In genomic region chr10:128105383-128105782, GRCh38 we compare ENCODE assay signal across 15 cellular contexts. TPM values are rescaled to one million over a fixed set of nuclear protein-coding genes. Genes with fewer than 3 reads are reported as not detected.
DNase-seq lines count a peak whose midpoint lies in the region; ATAC-seq, FAIRE-seq and TF ChIP-seq lines count a peak whose summit lies in the region.
"Had no signal": no experiment of that assay in that cellular context is flagged by ENCODE, and none has a peak within 500 bp of the region (broad histone marks: within the 10 kb centered on the region; RNA-seq: fewer than 3 reads in every experiment).

No MANE protein-coding gene starts in this region.

- no peak overlapping the region for H3K9ac ChIP-seq in K562 (ENCODE audit: insufficient read depth in 1 of 2, low read depth in 2 of 2, low read length in 2 of 2)
- H3K9ac ChIP-seq: BLaER1 treated with 17β-estradiol and CSF1 and Interleukin-3, amounts not matched to agents 10 nM and 100 nM; KMS-11 had no signal

- no peak overlapping the region for H2AFZ ChIP-seq in K562 (ENCODE audit: low read depth, low read length)

- H3K9me1 ChIP-seq in K562 (ENCODE audit: control insufficient read depth, insufficient read depth, low read length): no peaks in the 10 kb centered on the region

- H3K4me3 Mint-ChIP-seq in activated CD4-positive, alpha-beta T cell treated with anti-CD3 and anti-CD28 coated beads, Interleukin-2, amount 10 ng/mL, durations not matched to agents 7 days and 5 days: no peak overlapping the region
- H3K4me3 Mint-ChIP-seq: CD4-positive, alpha-beta T cell; IgD-negative memory B cell had no signal

- TF ChIP-seq CTCF in K562 (IDR thresholded peaks at IDR 0.05 in 2 of 3, conservative IDR thresholded peaks at IDR 0.05 in 1 of 3; ENCODE audit: insufficient read depth in 2 of 3, low read depth in 1 of 3, low read length in 3 of 3): no peak

- H3K4me1 ChIP-seq in K562 (replicated peaks in 1 of 2; ENCODE audit: control insufficient read depth in 2 of 2, insufficient read depth in 2 of 2, low read length in 2 of 2): no peaks in the 10 kb centered on the region

- peak overlapping the region; percentile 74 for H3K27ac Mint-ChIP-seq in activated CD4-positive, alpha-beta T cell treated with anti-CD3 and anti-CD28 coated beads, Interleukin-2, amount 10 ng/mL, durations not matched to agents 7 days and 5 days
- H3K27ac Mint-ChIP-seq: IgD-negative memory B cell had no signal

- TF ChIP-seq POLR2A in GM12892 (IDR thresholded peaks at IDR 0.05; ENCODE audit: low read depth, low read length) (peak; percentile 34; the same call in 1 of the 2 replicates), K562 (conservative IDR thresholded peaks at IDR 0.05) (no peak)

- peaks cover 13% of the 10 kb centered on the region for H3K4me1 Mint-ChIP-seq in activated CD4-positive, alpha-beta T cell treated with anti-CD3 and anti-CD28 coated beads, Interleukin-2, amount 10 ng/mL, durations not matched to agents 7 days and 5 days

- in situ Hi-C loops in K562 (cut with MboI): no loop called here

- no peaks in the 10 kb centered on the region for H3K27me3 Mint-ChIP-seq in activated CD4-positive, alpha-beta T cell treated with anti-CD3 and anti-CD28 coated beads, Interleukin-2, amount 10 ng/mL, durations not matched to agents 7 days and 5 days
- H3K27me3 Mint-ChIP-seq: CD4-positive, alpha-beta T cell; IgD-negative memory B cell had no signal

- POLR2A ChIA-PET in activated CD4-positive, alpha-beta T cell treated with anti-CD3 and anti-CD28 coated beads, Interleukin-2, amount 10 ng/mL, durations not matched to agents 7 days and 5 days (lab: Charles Lee): no interaction called here
- POLR2A ChIA-PET in K562 (lab: Yijun Ruan, JAX): no interaction called here

- no peaks in the 10 kb centered on the region for H3K9me3 ChIP-seq in K562 (replicated peaks; ENCODE audit: control insufficient read depth, insufficient read depth, low read depth, low read length)
- H3K9me3 ChIP-seq: BLaER1 treated with 17β-estradiol and CSF1 and Interleukin-3, amounts not matched to agents 10 nM and 100 nM had no signal

- H3K9me3 Mint-ChIP-seq in activated CD4-positive, alpha-beta T cell treated with anti-CD3 and anti-CD28 coated beads, Interleukin-2, amount 10 ng/mL, durations not matched to agents 7 days and 5 days: no peaks in the 10 kb centered on the region
- H3K9me3 Mint-ChIP-seq: CD4-positive, alpha-beta T cell; IgD-negative memory B cell had no signal

- no peaks in the 10 kb centered on the region; the same call in 2 of the 3 replicates for H3K79me2 ChIP-seq in K562 (ENCODE audit: control insufficient read depth, insufficient read depth, low read length)

- no peak overlapping the region for H3K4me3 ChIP-seq in K562
- H3K4me3 ChIP-seq: BLaER1 treated with 17β-estradiol and CSF1 and Interleukin-3, amounts not matched to agents 10 nM and 100 nM had no signal

- intact Hi-C loops in K562 (cut with micrococcal nuclease): no loop called here

- no peak for DNase-seq in activated CD4-positive, alpha-beta T cell treated with anti-CD3 and anti-CD28 coated beads, Interleukin-2, amount 10 ng/mL, durations not matched to agents 7 days and 5 days
- no peak for DNase-seq in activated CD4-positive, alpha-beta T cell treated with anti-CD3 and anti-CD28 coated beads, Interleukin-2, amount 50 U/mL, for 4 hours
- DNase-seq in GM12892 (ENCODE audit: insufficient read length) (no peak), K562 (ENCODE audit: extremely low read depth in 1 of 4, low spot score in 3 of 4) (no peak), NCI-H2227 (lab: John Stamatoyannopoulos, UW; ENCODE audit: unreplicated experiment) (no peak)
- DNase-seq: ACHN; Calu3; CD4-positive, alpha-beta T cell; DMS 273 treated with DMSO at 0.1 percent for 48 hours; HCEC 1CT had no signal

- H3K36me3 Mint-ChIP-seq in activated CD4-positive, alpha-beta T cell treated with anti-CD3 and anti-CD28 coated beads, Interleukin-2, amount 10 ng/mL, durations not matched to agents 7 days and 5 days (ENCODE audit: low read depth): peaks cover 28% of the 10 kb centered on the region
- H3K36me3 Mint-ChIP-seq: IgD-negative memory B cell had no signal

- 95% methylated on average over 4 of the region's 4 CpGs for WGBS in K562 (ENCODE audit: insufficient coverage, low coverage, missing lambda C conversion rate)

- peaks cover 100% of the 10 kb centered on the region for H3K36me3 ChIP-seq in K562 (ENCODE audit: control insufficient read depth, insufficient read depth, low read length)

- CTCF ChIA-PET in activated CD4-positive, alpha-beta T cell treated with anti-CD3 and anti-CD28 coated beads, Interleukin-2, amount 10 ng/mL, durations not matched to agents 7 days and 5 days (lab: Charles Lee): no interaction called here
- CTCF ChIA-PET in K562 (lab: Yijun Ruan, JAX; ENCODE audit: low intra/inter-chr PET ratio): no interaction called here

- FAIRE-seq in GM12892 (lab: Jason Lieb, UNC) (no peak), K562 (lab: Jason Lieb, UNC) (no peak)

- no peak overlapping the region for H3K4me2 ChIP-seq in K562 (ENCODE audit: insufficient read depth, low read length)
- H3K4me2 ChIP-seq: BLaER1 treated with 17β-estradiol and CSF1 and Interleukin-3, amounts not matched to agents 10 nM and 100 nM; KMS-11 had no signal

- BruUV-seq in K562 (replicated peaks; lab: Mats Ljungman, UMichigan): TSS peak; percentile 9

- no peaks in the 10 kb centered on the region for H4K20me1 ChIP-seq in K562 (replicated peaks; ENCODE audit: control insufficient read depth, insufficient read depth, low read length)

- no peak for TF ChIP-seq RAD21 in K562 (CRISPR knock-in tag; conservative IDR thresholded peaks at IDR 0.05 in 1 of 2, IDR thresholded peaks at IDR 0.05 in 1 of 2)

- no peak overlapping the region for H3K27ac ChIP-seq in K562 (ENCODE audit: extremely low read depth, low read depth, low read length)
- H3K27ac ChIP-seq: BLaER1 treated with 17β-estradiol and CSF1 and Interleukin-3, amounts not matched to agents 10 nM and 100 nM; KMS-11 had no signal

- TF ChIP-seq EP300 in K562 (IDR thresholded peaks at IDR 0.05; ENCODE audit: low read length): no peak

- no peak for ATAC-seq in K562
- no peak for ATAC-seq in HG03378 (IDR thresholded peaks at IDR 0.05; ENCODE audit: unreplicated experiment)
- ATAC-seq in GM18873 (IDR thresholded peaks at IDR 0.05; ENCODE audit: low FRiP score, unreplicated experiment): no peak

- H3K27me3 ChIP-seq in K562 (ENCODE audit: control insufficient read depth in 2 of 2, insufficient read depth in 2 of 2, low read length in 2 of 2): no peaks in the 10 kb centered on the region
- H3K27me3 ChIP-seq: BLaER1 treated with 17β-estradiol and CSF1 and Interleukin-3, amounts not matched to agents 10 nM and 100 nM had no signal

TF ChIP-seq in K562, 482 proteins besides CTCF, POLR2A, EP300 and RAD21 (continues in another document):
- no peak for TF ChIP-seq RBM22 (IDR thresholded peaks at IDR 0.05; ENCODE audit: low read depth, low read length, poor library complexity, severe bottlenecking)
- TF ChIP-seq CHD2 (IDR thresholded peaks at IDR 0.05; ENCODE audit: low read depth, low read length): no peak
- TF ChIP-seq ZNF592 (IDR thresholded peaks at IDR 0.05): no peak

RNA-seq across cellular contexts. Expression of gene MKI67, which starts 20.8 kb away (rescaled TPM):
- total RNA-seq in activated CD4-positive, alpha-beta T cell treated with anti-CD3 and anti-CD28 coated beads, Interleukin-2, amount 10 ng/mL, durations not matched to agents 7 days and 5 days: 100 to 1,000 TPM; 328 to 345 TPM
- 29.0 TPM for polyA plus RNA-seq in GM12892 (2012; ENCODE audit: missing spikeins)
- 24.9 and 92.8 TPM in 2 replicates for total RNA-seq in K562 (2011; cell fraction: chromatin; rRNA removed; ENCODE audit: low replicate concordance)
- total RNA-seq in K562 (2011; cell fraction: nucleolus; rRNA removed): 19.3 and 20.3 TPM in 2 replicates
- total RNA-seq in K562 (2011; cell fraction: nucleoplasm; rRNA removed): 35.3 and 47.5 TPM in 2 replicates
- total RNA-seq in K562 (2014; rRNA removed) (48.5 and 58.1 TPM in 2 replicates), K562 (2014; rRNA removed; fragmentation: Illumina TruSeq; extraction: Trizol) (32.4 and 36.9 TPM in 2 replicates), K562 (2015; rRNA removed; fragmentation: Illumina TruSeq; extraction: Trizol) (36.0 and 38.3 TPM in 2 replicates), K562 (2021) (73.7 and 86.5 TPM in 2 replicates)
- polyA plus RNA-seq in K562 (2011; rRNA removed) (15.8 and 20.1 TPM in 2 replicates), K562 (2014; fragmentation: Illumina TruSeq; extraction: Trizol) (60.8 and 74.7 TPM in 2 replicates), K562 (2014; fragmentation: Nextera tagmentation; extraction: Ambion mirVana) (10 to 100 TPM; 11.8 to 17.2 TPM), K562 (2014; rRNA removed) (23.9 and 37.5 TPM in 2 replicates)
- polyA plus RNA-seq in K562 (2011; cell fraction: cytosol; rRNA removed): 11.0 and 15.0 TPM in 2 replicates
- polyA plus RNA-seq in K562 (2011; cell fraction: nucleus; rRNA removed): 56.2 and 78.0 TPM in 2 replicates
- 27.1 and 32.6 TPM in 2 replicates for polyA plus RNA-seq in K562 (2012)
- 49.7 and 50.9 TPM in 2 replicates for polyA minus RNA-seq in K562 (2011; rRNA and poly(A)+ RNA removed)
- 43.6 and 54.4 TPM in 2 replicates for polyA minus RNA-seq in K562 (2011; cell fraction: cytosol; rRNA and poly(A)+ RNA removed)
- 33.1 and 63.5 TPM in 2 replicates for polyA minus RNA-seq in K562 (2011; cell fraction: nucleus; rRNA and poly(A)+ RNA removed)
